ENCODE assay signal across 16 cellular contexts in the genomic region with DNA sequence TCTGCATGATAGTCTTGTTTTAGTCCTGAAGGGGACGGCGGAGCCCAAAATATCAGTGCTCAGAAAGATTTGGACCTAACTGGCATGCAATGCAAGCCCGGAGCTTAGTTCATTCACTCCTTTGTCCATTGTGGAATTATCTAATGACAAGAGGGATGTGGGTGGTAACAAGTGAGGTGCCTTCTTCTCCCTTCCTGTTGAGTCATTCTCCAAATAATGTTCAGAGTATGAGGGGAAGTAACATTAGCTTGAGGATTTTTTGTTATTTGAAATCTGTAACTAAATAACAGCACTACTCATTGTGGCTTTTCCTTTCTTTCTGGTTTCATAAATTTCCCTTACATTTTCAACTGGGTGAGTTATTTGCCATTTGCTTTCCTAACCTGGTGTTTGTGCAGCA.
DNase-seq lines count a peak whose midpoint lies in the region; ATAC-seq, FAIRE-seq and TF ChIP-seq lines count a peak whose summit lies in the region.
"Had no signal": no experiment of that assay in that cellular context is flagged by ENCODE, and none has a peak within 500 bp of the region (broad histone marks: within the 10 kb centered on the region; RNA-seq: fewer than 3 reads in every experiment).

No MANE protein-coding gene starts in this region.

- H2BK5ac ChIP-seq in trophoblast cell (ENCODE audit: low read depth, low read length, poor library complexity), result no peak overlapping the region

- intact Hi-C loops in mammary epithelial cell (cut with micrococcal nuclease) (no loop called here), Caco-2 (cut with micrococcal nuclease; ENCODE audit: unreplicated experiment) (no loop called here)

- peak; percentile 4 for FAIRE-seq in HTR-8/SVneo (lab: Jason Lieb, UNC)

- dilution Hi-C loops in mammary epithelial cell (cut with HindIII; ENCODE audit: low sequenced_read_pairs), result no loop called here

- H3K18ac ChIP-seq in trophoblast cell (ENCODE audit: low read length), result no peak overlapping the region

- 41% methylated on average over 3 of the region's 3 CpGs for WGBS in mammary epithelial cell (ENCODE audit: low coverage, missing lambda C conversion rate)
- WGBS in trophoblast cell (ENCODE audit: extremely low coverage, insufficient coverage, insufficient read length), result no CpG with 5 or more reads among the region's 3 CpGs

- H3K4me1 ChIP-seq in mammary epithelial cell (ENCODE audit: insufficient read depth, low read length), result peaks cover 32% of the 10 kb centered on the region
- no peaks in the 10 kb centered on the region for H3K4me1 ChIP-seq in Caco-2
- no peaks in the 10 kb centered on the region for H3K4me1 ChIP-seq in trophoblast cell (ENCODE audit: control insufficient read depth in 1 of 2, insufficient read depth in 2 of 2, low read length in 2 of 2)
- H3K4me1 ChIP-seq: prostate gland had no signal

- H3K27ac ChIP-seq in mammary epithelial cell (ENCODE audit: insufficient read depth, low read depth, low read length) (peak overlapping the region; percentile 3), trophoblast cell (ENCODE audit: low read depth, low read length) (no peak overlapping the region)
- H3K27ac ChIP-seq: prostate gland had no signal

- H3K4me2 ChIP-seq in mammary epithelial cell (ENCODE audit: insufficient read depth, low read depth, low read length) (peak overlapping the region; percentile 55), trophoblast cell (ENCODE audit: low read length) (no peak overlapping the region)

- peaks cover 23% of the 10 kb centered on the region for H3K27me3 Mint-ChIP-seq in Caco-2 (ENCODE audit: insufficient read depth, unreplicated experiment)
- H3K27me3 Mint-ChIP-seq: B cell had no signal

- no peak overlapping the region for H2BK12ac ChIP-seq in trophoblast cell (ENCODE audit: low read length)

- in situ Hi-C loops in mammary epithelial cell (cut with MboI; ENCODE audit: low sequenced_read_pairs in 2 of 2), result no loop called here

- no peaks in the 10 kb centered on the region for H4K20me1 ChIP-seq in mammary epithelial cell (ENCODE audit: insufficient read depth, low read length)

- H2AFZ ChIP-seq in mammary epithelial cell (ENCODE audit: low read depth, low read length) (peak overlapping the region; percentile 46), trophoblast cell (ENCODE audit: insufficient read depth, low read length, poor library complexity) (no peak overlapping the region)

- no peaks in the 10 kb centered on the region for H3K79me1 ChIP-seq in trophoblast cell (ENCODE audit: low read length)

- H2AK5ac ChIP-seq in trophoblast cell (ENCODE audit: low read length), result no peak overlapping the region

- CTCF ChIA-PET in mammary epithelial cell (lab: Charles Lee; ENCODE audit: low non-redundant PET), result no interaction called here
- CTCF ChIA-PET in Caco-2 (lab: Charles Lee), result no interaction called here

- H4K8ac ChIP-seq in trophoblast cell (ENCODE audit: low read depth, low read length), result no peak overlapping the region

- no TSS peak for BruUV-seq in mammary epithelial cell (replicated peaks; lab: Mats Ljungman, UMichigan)
- no TSS peak for BruUV-seq in Caco-2 (replicated peaks; lab: Mats Ljungman, UMichigan)

- H3K4me1 Mint-ChIP-seq in Caco-2 (ENCODE audit: low read depth, unreplicated experiment), result no peaks in the 10 kb centered on the region
- H3K4me1 Mint-ChIP-seq: activated CD4-positive, alpha-beta T cell treated with anti-CD3 and anti-CD28 coated beads for 36 hours; B cell; T-cell had no signal

- ATAC-seq in omental fat pad (ENCODE audit: low FRiP score) (no peak), HG03045 (IDR thresholded peaks at IDR 0.05; ENCODE audit: unreplicated experiment) (no peak)
- ATAC-seq: activated CD4-positive, alpha-beta T cell treated with anti-CD3 and anti-CD28 coated beads for 36 hours; activated T-cell treated with anti-CD3 and anti-CD28 coated beads, Interleukin-2, amount 50 U/mL, for 4 hours; T-cell had no signal

- H3K27ac Mint-ChIP-seq in Caco-2 (ENCODE audit: unreplicated experiment), result no peak overlapping the region
- H3K27ac Mint-ChIP-seq: activated CD4-positive, alpha-beta T cell treated with anti-CD3 and anti-CD28 coated beads for 36 hours; B cell; T-cell had no signal

- no peaks in the 10 kb centered on the region for H3K27me3 ChIP-seq in mammary epithelial cell (ENCODE audit: insufficient read depth, low read length)
- no peaks in the 10 kb centered on the region for H3K27me3 ChIP-seq in Caco-2 (replicated peaks; ENCODE audit: control insufficient read depth, insufficient read depth, low read length)
- no peaks in the 10 kb centered on the region for H3K27me3 ChIP-seq in trophoblast cell (ENCODE audit: insufficient read depth, low read length)

- H3K9ac ChIP-seq in mammary epithelial cell (ENCODE audit: insufficient read depth, low read length) (no peak overlapping the region), trophoblast cell (ENCODE audit: low read length) (no peak overlapping the region)

- H3K36me3 ChIP-seq in mammary epithelial cell (ENCODE audit: insufficient read depth, low read length) (no peaks in the 10 kb centered on the region), Caco-2 (ENCODE audit: control insufficient read depth, insufficient read depth, low read length) (no peaks in the 10 kb centered on the region), trophoblast cell (ENCODE audit: control insufficient read depth in 1 of 2, insufficient read depth in 2 of 2, low read length in 2 of 2) (no peaks in the 10 kb centered on the region)
- H3K36me3 ChIP-seq: prostate gland had no signal

- H3K4me3 ChIP-seq in mammary epithelial cell (replicated peaks in 1 of 3; ENCODE audit: insufficient read depth in 1 of 3, low read depth in 2 of 3, low read length in 3 of 3) (no peak overlapping the region), Caco-2 (ENCODE audit: low read depth, low read length) (no peak overlapping the region), trophoblast cell (ENCODE audit: low read depth, low read length) (no peak overlapping the region)
- H3K4me3 ChIP-seq: prostate gland had no signal

- DNase-seq in AG08396 (ENCODE audit: low spot score) (peak; percentile 28), HTR-8/SVneo (ENCODE audit: insufficient read length, low spot score) (no peak), mammary epithelial cell (peak; percentile 78), iris pigment epithelial cell (ENCODE audit: low read depth) (peak; percentile 38), omental fat pad (ENCODE audit: low spot score) (no peak), Caco-2 (no peak), trophoblast cell (no peak)
- DNase-seq: activated CD4-positive, alpha-beta T cell treated with anti-CD3 and anti-CD28 coated beads for 36 hours; activated T-cell treated with anti-CD3 and anti-CD28 coated beads, Interleukin-2, amount 50 U/mL, for 4 hours; anterior cingulate cortex; NCI-H1436 treated with DMSO at 0.1 percent for 48 hours; stimulated activated naive CD4-positive, alpha-beta T cell treated with Interleukin-2 at 50 U/mL for 16 hours; T-cell had no signal

- H3K9me3 Mint-ChIP-seq in Caco-2 (ENCODE audit: unreplicated experiment), result no peaks in the 10 kb centered on the region
- H3K9me3 Mint-ChIP-seq: activated T-cell treated with anti-CD3 and anti-CD28 coated beads, Interleukin-2, amount 50 U/mL, for 4 hours; T-cell had no signal

- H4K12ac ChIP-seq in trophoblast cell (ENCODE audit: low read depth, low read length), result no peak overlapping the region

- POLR2A ChIA-PET in Caco-2 (lab: Charles Lee), result no interaction called here

- no peak overlapping the region for H3K4ac ChIP-seq in trophoblast cell (ENCODE audit: low read depth, low read length)

- no peaks in the 10 kb centered on the region for H3K79me2 ChIP-seq in mammary epithelial cell (ENCODE audit: insufficient read depth, low read length)
- H3K79me2 ChIP-seq in trophoblast cell (ENCODE audit: control insufficient read depth, insufficient read depth, low read length, poor library complexity), result no peaks in the 10 kb centered on the region

- no peak overlapping the region for H3K23ac ChIP-seq in trophoblast cell (ENCODE audit: low read length)

- no peak overlapping the region for H2BK120ac ChIP-seq in trophoblast cell (ENCODE audit: insufficient read depth, low read length, poor library complexity)

- no peak overlapping the region for H3K4me3 Mint-ChIP-seq in Caco-2 (ENCODE audit: unreplicated experiment)
- H3K4me3 Mint-ChIP-seq: activated CD4-positive, alpha-beta T cell treated with anti-CD3 and anti-CD28 coated beads for 36 hours; activated T-cell treated with anti-CD3 and anti-CD28 coated beads, Interleukin-2, amount 50 U/mL, for 4 hours; B cell; T-cell had no signal

- no peak for TF ChIP-seq CTCF in mammary epithelial cell (conservative IDR thresholded peaks at IDR 0.05 in 1 of 2, IDR thresholded peaks at IDR 0.05 in 1 of 2; ENCODE audit: extremely low read depth in 1 of 2, insufficient read depth in 1 of 2, low read depth in 1 of 2, low read length in 2 of 2)
- TF ChIP-seq CTCF in omental fat pad (IDR thresholded peaks at IDR 0.05), result no peak
- no peak for TF ChIP-seq CTCF in Caco-2 (IDR thresholded peaks at IDR 0.05; ENCODE audit: insufficient read depth in 1 of 2, low read depth in 1 of 2, low read length in 1 of 2, severe bottlenecking in 1 of 2, unreplicated experiment in 1 of 2)

- H3K9me3 ChIP-seq in mammary epithelial cell (replicated peaks; ENCODE audit: insufficient read depth, low read length) (no peaks in the 10 kb centered on the region), Caco-2 (no peaks in the 10 kb centered on the region), trophoblast cell (ENCODE audit: insufficient read depth, low read depth, low read length) (no peaks in the 10 kb centered on the region)
- H3K9me3 ChIP-seq: prostate gland had no signal

- H3K36me3 Mint-ChIP-seq in Caco-2 (ENCODE audit: insufficient read depth, unreplicated experiment), result no peaks in the 10 kb centered on the region
- H3K36me3 Mint-ChIP-seq: T-cell had no signal

- no peak overlapping the region for H4K91ac ChIP-seq in trophoblast cell (ENCODE audit: low read depth, low read length)

- H3K14ac ChIP-seq in trophoblast cell (ENCODE audit: low read length), result no peak overlapping the region

Comparison
In these comparisons a context has a peak if more than half of its experiments do, and no peak if none do; other contexts are left out.
1. DNase-seq: peak in AG08396 (single experiment), mammary epithelial cell (single experiment) and iris pigment epithelial cell (single experiment); none in HTR-8/SVneo (single experiment), omental fat pad (single experiment), Caco-2 (0 of 2) and trophoblast cell (0 of 2).